8 cellular contexts compared by ENCODE assay signal in genomic region chr3:109731639-109732473, GRCh38.
DNase-seq lines count a peak whose midpoint lies in the region; ATAC-seq, FAIRE-seq and TF ChIP-seq lines count a peak whose summit lies in the region.

No MANE protein-coding gene starts in this region.

- H2AK5ac ChIP-seq in H1 (ENCODE audit: low read depth, low read length) = no peak overlapping the region

- H3K9me3 ChIP-seq in H1 (ENCODE audit: insufficient read depth in 2 of 2, low read depth in 1 of 2, low read length in 1 of 2) = peaks cover 6 to 8% of the 10 kb centered on the region in 2 experiments; a peak in 3 of 4 replicates

- no peaks in the 10 kb centered on the region for H3K79me1 ChIP-seq in H1 (ENCODE audit: low read depth, low read length)

- H3K27me3 Mint-ChIP-seq in activated CD4-positive, alpha-beta T cell treated with anti-CD3 and anti-CD28 coated beads, Interleukin-2, amount 10 ng/mL, durations not matched to agents 24 days and 14 days = no peaks in the 10 kb centered on the region

- H2BK12ac ChIP-seq in H1 (ENCODE audit: low read depth, low read length) = no peak overlapping the region

- TF ChIP-seq EP300 in H1 (IDR thresholded peaks at IDR 0.05; ENCODE audit: borderline replicate concordance in 1 of 2, low read depth in 2 of 2, low read length in 2 of 2) = no peak

- no peaks in the 10 kb centered on the region for H3K4me1 ChIP-seq in H1 (replicated peaks in 1 of 4; ENCODE audit: control insufficient read depth in 3 of 4, insufficient read depth in 4 of 4, low read length in 3 of 4)

- H3K9ac ChIP-seq in H1 (replicated peaks in 1 of 4; ENCODE audit: extremely low read depth in 1 of 4, low read depth in 3 of 4, low read length in 3 of 4) = no peak overlapping the region

- no peak overlapping the region for H3K27ac ChIP-seq in H1 (ENCODE audit: low read depth, low read length)

- CTCF ChIA-PET in H1 (lab: Charles Lee; ENCODE audit: partially characterized antibody) = interaction anchor here (0.7 to 1.4 kb wide), 3 partner anchors 19 to 130 kb away, joined by 3 read pairs; no protein-coding TSS in a partner anchor

- no peak overlapping the region for H3K4ac ChIP-seq in H1 (replicated peaks; ENCODE audit: insufficient read length, low read depth, low read length)

- 80% methylated on average over 6 of the region's 6 CpGs; no CpG with 5 or more reads in 1 of the 2 experiments for WGBS in H1 (ENCODE audit: extremely low coverage in 1 of 2, insufficient coverage in 1 of 2, insufficient read length in 1 of 2, insufficient replicate concordance in 2 of 2, low coverage in 1 of 2, low lambda C conversion rate in 2 of 2, missing lambda C conversion rate in 1 of 2), 2 experiments

- H2AFZ ChIP-seq in H1 (ENCODE audit: low read length) = no peak overlapping the region

- no peaks in the 10 kb centered on the region; the same call in 1 of the 2 replicates for H3K23me2 ChIP-seq in H1 (ENCODE audit: low read depth, low read length)

- POLR2A ChIA-PET in H1 (lab: Charles Lee; ENCODE audit: partially characterized antibody) = no interaction called here

- H4K5ac ChIP-seq in H1 (ENCODE audit: insufficient read length, low read depth, low read length) = no peak overlapping the region

- H3K4me1 Mint-ChIP-seq in activated CD4-positive, alpha-beta T cell treated with anti-CD3 and anti-CD28 coated beads, Interleukin-2, amount 10 ng/mL, durations not matched to agents 24 days and 14 days = no peaks in the 10 kb centered on the region

- H3K4me3 ChIP-seq in H1 (ENCODE audit: extremely low read depth in 1 of 4, insufficient read depth in 2 of 4, low read depth in 3 of 4, low read length in 4 of 4) = no peak overlapping the region

- no peak overlapping the region for H4K8ac ChIP-seq in H1 (ENCODE audit: extremely low read depth, insufficient read depth, low read length)

- H2BK20ac ChIP-seq in H1 (ENCODE audit: low read length) = no peak overlapping the region

- no peaks in the 10 kb centered on the region; a peak in 1 of 8 replicates for H3K36me3 ChIP-seq in H1 (ENCODE audit: control insufficient read depth in 2 of 4, insufficient read depth in 4 of 4, low read length in 3 of 4)

- no peaks in the 10 kb centered on the region for H3K36me3 Mint-ChIP-seq in activated CD4-positive, alpha-beta T cell treated with anti-CD3 and anti-CD28 coated beads, Interleukin-2, amount 10 ng/mL, durations not matched to agents 24 days and 14 days (ENCODE audit: low read depth)

- TF ChIP-seq CTCF in AG09319 (IDR thresholded peaks at IDR 0.05; ENCODE audit: low read depth, low read length) = peak; percentile 95
- peak in 2 of 3 experiments; percentile 52 to 79; a peak in 2 of 4 replicates for TF ChIP-seq CTCF in H1 (IDR thresholded peaks at IDR 0.05; ENCODE audit: control extremely low read depth in 1 of 3, insufficient read depth in 1 of 3, low read depth in 1 of 3, low read length in 3 of 3)

- H3K23ac ChIP-seq in H1 (ENCODE audit: insufficient read length) = no peak overlapping the region

- no peak overlapping the region for H2BK120ac ChIP-seq in H1 (replicated peaks; ENCODE audit: low read depth, low read length)

- TF ChIP-seq POLR2A in H1 (IDR thresholded peaks at IDR 0.05; ENCODE audit: control extremely low read depth in 1 of 2, low read depth in 2 of 2, low read length in 2 of 2) = no peak

- peak; percentile 84 to 86 for TF ChIP-seq RAD21 in H1 (IDR thresholded peaks at IDR 0.05 in 1 of 2, conservative IDR thresholded peaks at IDR 0.05 in 1 of 2; ENCODE audit: low read depth in 2 of 2, low read length in 2 of 2)

- no peaks in the 10 kb centered on the region for H4K20me1 ChIP-seq in H1 (replicated peaks in 1 of 2; ENCODE audit: control insufficient read depth in 1 of 2, insufficient read depth in 2 of 2, low read length in 2 of 2)

- intact Hi-C loops in activated CD4-positive, alpha-beta T cell treated with anti-CD3 and anti-CD28 coated beads, Interleukin-2, amount 10 ng/mL, durations not matched to agents 24 days and 14 days (cut with micrococcal nuclease) = loop anchor here (1.0 kb wide), 2 partner anchors 582 to 1807 kb away; no protein-coding TSS in a partner anchor

- DNase-seq in AG09319 (ENCODE audit: extremely low read depth, low read depth) (peak; percentile 44), GM18507 (ENCODE audit: extremely low spot score, insufficient read length, low read depth) (peak; percentile 2), NCI-H2171 (lab: John Stamatoyannopoulos, UW) (peak; percentile 5), H1 (ENCODE audit: low read depth in 1 of 2, low spot score in 2 of 2) (peak in 1 of 2 experiments; percentile 54), myocyte (ENCODE audit: low read depth) (peak; percentile 72)
- peak; percentile 86 for DNase-seq in activated CD4-positive, alpha-beta T cell treated with anti-CD3 and anti-CD28 coated beads, Interleukin-2, amount 10 ng/mL, durations not matched to agents 24 days and 14 days
- peak; percentile 54 for DNase-seq in stimulated activated naive CD8-positive, alpha-beta T cell treated with anti-CD3 and anti-CD28 coated beads, Interleukin-15, Interleukin-2, amounts not matched to agents 100 U/mL and 50 U/mL, for 24 hours

- H3K27ac Mint-ChIP-seq in activated CD4-positive, alpha-beta T cell treated with anti-CD3 and anti-CD28 coated beads, Interleukin-2, amount 10 ng/mL, durations not matched to agents 24 days and 14 days = no peak overlapping the region

- no peak overlapping the region for H3K4me2 ChIP-seq in H1 (ENCODE audit: insufficient read depth in 1 of 2, low read depth in 2 of 2, low read length in 2 of 2)

- H2BK5ac ChIP-seq in H1 (ENCODE audit: low read depth, low read length) = no peak overlapping the region

- FAIRE-seq in GM18507 (lab: Jason Lieb, UNC) (peak; percentile 54), H1 (lab: Jason Lieb, UNC) (peak; percentile 74)

- H3K9me3 Mint-ChIP-seq in activated CD4-positive, alpha-beta T cell treated with anti-CD3 and anti-CD28 coated beads, Interleukin-2, amount 10 ng/mL, durations not matched to agents 24 days and 14 days = peaks cover 4% of the 10 kb centered on the region

- no peaks in the 10 kb centered on the region for H3K27me3 ChIP-seq in H1 (replicated peaks in 1 of 4; ENCODE audit: control insufficient read depth in 3 of 4, extremely low read depth in 1 of 4, insufficient read depth in 3 of 4, low read length in 3 of 4)

- ATAC-seq in HG02970 (IDR thresholded peaks at IDR 0.05; ENCODE audit: low FRiP score, unreplicated experiment) = peak; percentile 85
- peak; percentile 63 for ATAC-seq in stimulated activated naive CD8-positive, alpha-beta T cell treated with anti-CD3 and anti-CD28 coated beads, Interleukin-15, Interleukin-2, amounts not matched to agents 100 U/mL and 50 U/mL, for 24 hours

- no peak overlapping the region for H3K4me3 Mint-ChIP-seq in activated CD4-positive, alpha-beta T cell treated with anti-CD3 and anti-CD28 coated beads, Interleukin-2, amount 10 ng/mL, durations not matched to agents 24 days and 14 days

- H3K18ac ChIP-seq in H1 (ENCODE audit: extremely low read depth, low read length) = no peak overlapping the region

- H2BK15ac ChIP-seq in H1 (ENCODE audit: low read length) = no peak overlapping the region

- H3K14ac ChIP-seq in H1 (ENCODE audit: insufficient read length) = no peak overlapping the region

- H4K91ac ChIP-seq in H1 (replicated peaks; ENCODE audit: insufficient read length, low read length) = no peak overlapping the region

- no peaks in the 10 kb centered on the region for H3K79me2 ChIP-seq in H1 (ENCODE audit: control insufficient read depth in 1 of 2, insufficient read depth in 2 of 2, low read length in 2 of 2)

- H3K56ac ChIP-seq in H1 (replicated peaks; ENCODE audit: insufficient read length, low read depth, low read length) = no peak overlapping the region

TF ChIP-seq in H1, 55 proteins besides CTCF, POLR2A, EP300 and RAD21:
- TF ChIP-seq CHD2 (IDR thresholded peaks at IDR 0.05; ENCODE audit: low read length) (no peak), ZNF274 (IDR thresholded peaks at IDR 0.05; ENCODE audit: borderline replicate concordance, extremely low read depth, low read length) (no peak), RNF2 (IDR thresholded peaks at IDR 0.05; ENCODE audit: borderline replicate concordance, low read depth, low read length, missing control alignments, poor library complexity, severe bottlenecking) (no peak), CTBP2 (IDR thresholded peaks at IDR 0.05; ENCODE audit: borderline replicate concordance, insufficient read depth, insufficient read length, low read length) (no peak), EZH2 (IDR thresholded peaks at IDR 0.05; ENCODE audit: low read depth, low read length, severe bottlenecking) (no peak), CBX8 (IDR thresholded peaks at IDR 0.05; ENCODE audit: borderline replicate concordance, low read depth, low read length) (no peak), TAF1 (IDR thresholded peaks at IDR 0.05; ENCODE audit: low read depth, low read length) (no peak), YY1 (IDR thresholded peaks at IDR 0.05; ENCODE audit: low read depth, low read length) (no peak), MAFK (IDR thresholded peaks at IDR 0.05; ENCODE audit: low read depth, low read length) (no peak), NANOG (IDR thresholded peaks at IDR 0.05; ENCODE audit: insufficient read depth, low read depth, low read length, poor library complexity, severe bottlenecking) (no peak), POU5F1 (IDR thresholded peaks at IDR 0.05; ENCODE audit: low read depth, low read length) (no peak), TBP (IDR thresholded peaks at IDR 0.05; ENCODE audit: low read depth, low read length) (no peak), GTF2F1 (IDR thresholded peaks at IDR 0.05; ENCODE audit: borderline replicate concordance, low read depth, low read length) (no peak)
